Comparison of ENCODE assay signal across 8 cellular contexts in genomic region chr9:81685763-81686613, GRCh38. TPM values are rescaled to one million over a fixed set of nuclear protein-coding genes. Genes with fewer than 3 reads are reported as not detected.
DNase-seq lines count a peak whose midpoint lies in the region; ATAC-seq and TF ChIP-seq lines count a peak whose summit lies in the region.

No MANE protein-coding gene starts in this region.

- H3K27me3 ChIP-seq in ACC112 (ENCODE audit: insufficient read depth, low read length) = no peaks in the 10 kb centered on the region
- H3K27me3 ChIP-seq in HUES48 (ENCODE audit: control insufficient read depth, insufficient read depth, low read length) = peaks cover 5% of the 10 kb centered on the region
- H3K27me3 ChIP-seq in mammary epithelial cell (ENCODE audit: insufficient read depth, low read length) = no peaks in the 10 kb centered on the region
- no peaks in the 10 kb centered on the region for H3K27me3 ChIP-seq in mesendoderm (ENCODE audit: insufficient read depth, low read length, poor library complexity)

- H3K18ac ChIP-seq in mesendoderm (ENCODE audit: low read length) = no peak overlapping the region

- peak overlapping the region; percentile 85 for H3K4me3 ChIP-seq in ACC112 (ENCODE audit: low read depth, low read length)
- H3K4me3 ChIP-seq in HUES48 (ENCODE audit: low read depth, low read length) = peak overlapping the region; percentile 91
- peak overlapping the region; percentile 72 to 93 (median 88) for H3K4me3 ChIP-seq in mammary epithelial cell (replicated peaks in 1 of 3; ENCODE audit: insufficient read depth in 1 of 3, low read depth in 2 of 3, low read length in 3 of 3)
- H3K4me3 ChIP-seq in mesendoderm (ENCODE audit: low read length) = peak overlapping the region; percentile 8

- no peak overlapping the region for H4K5ac ChIP-seq in mesendoderm (ENCODE audit: low read length)

- no peak overlapping the region for H2BK120ac ChIP-seq in mesendoderm (ENCODE audit: low read depth, low read length)

- H3K4me2 ChIP-seq in mammary epithelial cell (ENCODE audit: insufficient read depth, low read depth, low read length) (peak overlapping the region; percentile 95), mesendoderm (ENCODE audit: low read length) (peak overlapping the region; percentile 66)

- no peak overlapping the region for H3K56ac ChIP-seq in mesendoderm (ENCODE audit: low read length)

- no peak for ATAC-seq in GM21723 (IDR thresholded peaks at IDR 0.05; ENCODE audit: unreplicated experiment)

- H3K9ac ChIP-seq in HUES48 (ENCODE audit: low read depth, low read length) (no peak overlapping the region), mammary epithelial cell (ENCODE audit: insufficient read depth, low read length) (no peak overlapping the region), mesendoderm (ENCODE audit: low read length) (peak overlapping the region; percentile 50)

- H3K9me3 ChIP-seq in HUES48 (ENCODE audit: control insufficient read depth, insufficient read depth, low read length) (no peaks in the 10 kb centered on the region), mammary epithelial cell (replicated peaks; ENCODE audit: insufficient read depth, low read length) (no peaks in the 10 kb centered on the region)

- H3K79me1 ChIP-seq in mesendoderm (ENCODE audit: low read length) = peaks cover 9% of the 10 kb centered on the region

- H3K4me1 ChIP-seq in ACC112 (ENCODE audit: control insufficient read depth, insufficient read depth, low read length, unreplicated experiment) (peaks cover 12% of the 10 kb centered on the region), HUES48 (ENCODE audit: control insufficient read depth, insufficient read depth, low read length) (peaks cover 39% of the 10 kb centered on the region), mammary epithelial cell (ENCODE audit: insufficient read depth, low read length) (peaks cover 14% of the 10 kb centered on the region), mesendoderm (ENCODE audit: control insufficient read depth, low read depth, low read length) (peaks cover 4% of the 10 kb centered on the region)

- no peak overlapping the region for H2BK15ac ChIP-seq in mesendoderm (replicated peaks; ENCODE audit: low read depth)

- no peak overlapping the region for H2BK5ac ChIP-seq in mesendoderm (ENCODE audit: low read length)

- BruUV-seq in mammary epithelial cell (replicated peaks; lab: Mats Ljungman, UMichigan) = no TSS peak

- peaks cover 21% of the 10 kb centered on the region for H3K79me2 ChIP-seq in ACC112 (ENCODE audit: control insufficient read depth, insufficient read depth, low read length, unreplicated experiment)
- H3K79me2 ChIP-seq in mammary epithelial cell (ENCODE audit: insufficient read depth, low read length) = peaks cover 73% of the 10 kb centered on the region
- H3K79me2 ChIP-seq in mesendoderm (ENCODE audit: control insufficient read depth, insufficient read depth, low read length) = peaks cover 69% of the 10 kb centered on the region

- peak; percentile 17 for DNase-seq in mammary epithelial cell
- DNase-seq in mesendoderm = no peak
- no peak for DNase-seq in effector CD8-positive, alpha-beta T cell (lab: John Stamatoyannopoulos, UW)
- DNase-seq in GF-D8 (lab: John Stamatoyannopoulos, UW) = no peak
- no peak for DNase-seq in stimulated activated naive CD4-positive, alpha-beta T cell (lab: John Stamatoyannopoulos, UW)

- CTCF ChIA-PET in mammary epithelial cell (lab: Charles Lee; ENCODE audit: low non-redundant PET) = interaction anchor here (0.5 to 1.7 kb wide), 3 partner anchors 158 to 164 kb away, joined by 3 to 7 read pairs (median 4); no protein-coding TSS in a partner anchor

- peak in 1 of 2 donors; percentile 22 for TF ChIP-seq CTCF in mammary epithelial cell (conservative IDR thresholded peaks at IDR 0.05 in 1 of 2, IDR thresholded peaks at IDR 0.05 in 1 of 2; ENCODE audit: extremely low read depth in 1 of 2, insufficient read depth in 1 of 2, low read depth in 1 of 2, low read length in 2 of 2)

- 45% methylated on average over 4 of the region's 5 CpGs for WGBS in mammary epithelial cell (ENCODE audit: low coverage, missing lambda C conversion rate)
- WGBS in mesendoderm (ENCODE audit: extremely low coverage, insufficient coverage, low lambda C conversion rate) = no CpG with 5 or more reads among the region's 5 CpGs

- no peaks in the 10 kb centered on the region for H4K20me1 ChIP-seq in mammary epithelial cell (ENCODE audit: insufficient read depth, low read length)

- no peak overlapping the region for H3K4ac ChIP-seq in mesendoderm (ENCODE audit: low read depth, low read length)

- H3K23ac ChIP-seq in mesendoderm (ENCODE audit: low read length) = no peak overlapping the region

- H4K8ac ChIP-seq in mesendoderm (ENCODE audit: low read depth, low read length) = no peak overlapping the region

- H3K36me3 ChIP-seq in ACC112 (ENCODE audit: insufficient read depth, low read length) (no peaks in the 10 kb centered on the region; the same call in 1 of the 2 replicates), HUES48 (ENCODE audit: control insufficient read depth, insufficient read depth, low read length) (peaks cover 56% of the 10 kb centered on the region), mammary epithelial cell (ENCODE audit: insufficient read depth, low read length) (peaks cover 4% of the 10 kb centered on the region), mesendoderm (ENCODE audit: control insufficient read depth, insufficient read depth, low read length) (no peaks in the 10 kb centered on the region)

- in situ Hi-C loops in mammary epithelial cell (cut with MboI; ENCODE audit: low sequenced_read_pairs in 2 of 2) = loop anchor here in 1 of 2 donors (10.0 kb wide), 1 partner anchor 161 kb away; no protein-coding TSS in a partner anchor

- intact Hi-C loops in mammary epithelial cell (cut with micrococcal nuclease) = loop anchor here (2.0 to 10.0 kb wide), 6 partner anchors 339 to 1275 kb away; no protein-coding TSS in a partner anchor

- H2AK5ac ChIP-seq in mesendoderm (ENCODE audit: low read length) = no peak overlapping the region

- dilution Hi-C loops in mammary epithelial cell (cut with HindIII; ENCODE audit: low sequenced_read_pairs) = loop anchor here (25.0 kb wide), 1 partner anchor 174 kb away; no protein-coding TSS in a partner anchor

- no peak overlapping the region for H3K27ac ChIP-seq in ACC112 (ENCODE audit: low read depth, low read length)
- H3K27ac ChIP-seq in HUES48 (ENCODE audit: low read depth, low read length) = no peak overlapping the region
- peak overlapping the region; percentile 23 for H3K27ac ChIP-seq in mammary epithelial cell (ENCODE audit: insufficient read depth, low read depth, low read length)
- no peak overlapping the region for H3K27ac ChIP-seq in mesendoderm (ENCODE audit: low read depth, low read length)

- H2AFZ ChIP-seq in ACC112 (ENCODE audit: low read length, unreplicated experiment) = no peak overlapping the region
- no peak overlapping the region for H2AFZ ChIP-seq in mammary epithelial cell (ENCODE audit: low read depth, low read length)

RNA-seq across cellular contexts. Expression of gene TLE1, which starts 3.4 kb away (rescaled TPM):
- 10 to 100 TPM; 13.6 to 21.7 TPM for total RNA-seq in mammary epithelial cell
- 18.3 TPM for polyA plus RNA-seq in mammary epithelial cell
- 20.7 TPM for polyA minus RNA-seq in mammary epithelial cell
- 35.4 TPM for polyA plus RNA-seq in mesendoderm (2013, experiment 1 of 2)
- polyA plus RNA-seq in mesendoderm (2013, experiment 2 of 2) = 37.2 TPM

Comparison
In these comparisons a context has a peak if more than half of its experiments do, and no peak if none do; other contexts are left out.
1. H3K4me3 ChIP-seq: peak in every context shown above with its lines; median percentile 91 in HUES48; 88 in mammary epithelial cell; 85 in ACC112; 8 in mesendoderm.